In genomic region chr12:61879229-61879628, GRCh38 we compare ENCODE assay signal across 34 cellular contexts.
"Had no signal": no experiment of that assay in that cellular context is flagged by ENCODE, and none has a peak within 500 bp of the region (broad histone marks: within the 10 kb centered on the region; RNA-seq: fewer than 3 reads in every experiment).

No MANE protein-coding gene starts in this region.

- DNase-seq: activated CD4-positive, alpha-beta memory T cell treated with anti-CD3 and anti-CD28 coated beads, Interleukin-2, amount 10 ng/mL, durations not matched to agents 7 days and 5 days; activated CD4-positive, alpha-beta T cell treated with anti-CD3 and anti-CD28 coated beads for 1 hour; activated CD4-positive, alpha-beta T cell treated with anti-CD3 and anti-CD28 coated beads for 36 hours; activated CD4-positive, alpha-beta T cell treated with anti-CD3 and anti-CD28 coated beads for 48 hours; activated CD4-positive, alpha-beta T cell treated with anti-CD3 and anti-CD28 coated beads, Interleukin-2, amount 10 ng/mL, durations not matched to agents 7 days and 5 days; activated CD4-positive, alpha-beta T cell treated with anti-CD3 and anti-CD28 coated beads, Interleukin-2, amount 50 U/mL, for 48 hours; activated CD4-positive, CD25-positive, alpha-beta regulatory T cell; activated CD8-positive, alpha-beta memory T cell treated with anti-CD3 and anti-CD28 coated beads for 24 hours; activated CD8-positive, alpha-beta memory T cell treated with anti-CD3 and anti-CD28 coated beads, Interleukin-2, amount 10 ng/mL, durations not matched to agents 7 days and 5 days; activated CD8-positive, alpha-beta memory T cell treated with anti-CD3 and anti-CD28 coated beads, Interleukin-2, amount 50 U/mL, for 48 hours; activated CD8-positive, alpha-beta T cell treated with anti-CD3 and anti-CD28 coated beads, Interleukin-2, amount 10 ng/mL, durations not matched to agents 7 days and 5 days; activated effector memory CD4-positive, alpha-beta T cell treated with anti-CD3 and anti-CD28 coated beads, Interleukin-2, amount 50 U/mL, for 16 hours; activated gamma-delta T cell treated with Interleukin-2 at 50 U/mL for 16 hours; activated naive CD4-positive, alpha-beta T cell; activated naive CD4-positive, alpha-beta T cell treated with anti-CD3 and anti-CD28 coated beads for 36 hours; activated naive CD4-positive, alpha-beta T cell treated with anti-CD3 and anti-CD28 coated beads, Interleukin-2, amount 50 U/mL, for 16 hours; activated naive CD8-positive, alpha-beta T cell treated with anti-CD3 and anti-CD28 coated beads for 36 hours; activated T-cell treated with anti-CD3 and anti-CD28 coated beads, Interleukin-2, amount 50 U/mL, for 24 hours; activated T-cell treated with anti-CD3 and anti-CD28 coated beads, Interleukin-2, amount 50 U/mL, for 72 hours; adrenal gland; amniotic stem cell; aorta; body of pancreas; brain microvascular endothelial cell; central memory CD4-positive, alpha-beta T cell; T-helper 1 cell; T-helper 2 cell; T-helper 9 cell had no signal

- H3K4me1 ChIP-seq: adrenal gland, body of pancreas, breast epithelium had no signal

- H3K9me3 ChIP-seq: adrenal gland, body of pancreas, breast epithelium had no signal

- H3K27me3 ChIP-seq: adrenal gland, body of pancreas, brain microvascular endothelial cell, breast epithelium had no signal

- H3K27ac ChIP-seq: adrenal gland, body of pancreas, brain microvascular endothelial cell, breast epithelium, WERI-Rb-1 had no signal

- ATAC-seq: activated CD4-positive, alpha-beta T cell treated with anti-CD3 and anti-CD28 coated beads for 36 hours; activated CD4-positive, CD25-positive, alpha-beta regulatory T cell treated with anti-CD3 and anti-CD28 coated beads, Interleukin-2, amount 50 U/mL, for 24 hours; activated CD8-positive, alpha-beta memory T cell treated with anti-CD3 and anti-CD28 coated beads, Interleukin-2, amount 10 ng/mL, durations not matched to agents 7 days and 5 days; activated CD8-positive, alpha-beta T cell treated with anti-CD3 and anti-CD28 coated beads, Interleukin-2, amount 10 ng/mL, durations not matched to agents 7 days and 5 days; activated naive CD4-positive, alpha-beta T cell treated with anti-CD3 and anti-CD28 coated beads, Interleukin-2, amount 50 U/mL, for 72 hours; activated T-cell treated with anti-CD3 and anti-CD28 coated beads, Interleukin-2, amount 50 U/mL, for 72 hours; activated T-helper 17 cell treated with anti-CD3 and anti-CD28 coated beads, Interleukin-2, amount 50 U/mL, for 72 hours; body of pancreas; WTC11 had no signal

- H3K4me3 ChIP-seq: adrenal gland, body of pancreas, breast epithelium had no signal

- H3K36me3 ChIP-seq: adrenal gland, brain microvascular endothelial cell, breast epithelium, WERI-Rb-1 had no signal
